ENCODE assay signal across 8 cellular contexts in genomic region chr20:34129518-34130162, GRCh38. TPM values are rescaled to one million over a fixed set of nuclear protein-coding genes. Genes with fewer than 3 reads are reported as not detected.
DNase-seq lines count a peak whose midpoint lies in the region; ATAC-seq and TF ChIP-seq lines count a peak whose summit lies in the region.

No MANE protein-coding gene starts in this region.

- H3K27me3 Mint-ChIP-seq in natural killer cell (ENCODE audit: low read depth in 2 of 2) = peaks cover 9 to 31% of the 10 kb centered on the region in 2 donors

- intact Hi-C loops in esophagus muscularis mucosa (cut with DNase I) (loop anchor here (2.0 kb wide), 2 partner anchors 197 to 267 kb away; no protein-coding TSS in a partner anchor), natural killer cell (cut with micrococcal nuclease) (loop anchor here (1.0 to 2.0 kb wide), 4 partner anchors 196 to 337 kb away; no protein-coding TSS in a partner anchor), testis (cut with DNase I; ENCODE audit: low total_unique reads) (no loop called here), posterior vena cava (cut with DNase I) (loop anchor here (5.0 to 10.0 kb wide), 3 partner anchors 192 to 267 kb away; no protein-coding TSS in a partner anchor)

- H3K4me3 ChIP-seq in esophagus muscularis mucosa (peak overlapping the region in 1 of 4 donors; percentile 37), testis (peak overlapping the region in 1 of 2 donors; percentile 24)

- peak; percentile 90 to 99 (median 99) for ATAC-seq in natural killer cell

- no peaks in the 10 kb centered on the region for H3K36me3 ChIP-seq in esophagus muscularis mucosa
- no peaks in the 10 kb centered on the region for H3K36me3 ChIP-seq in testis (ENCODE audit: low read depth, missing control alignments)

- no peak overlapping the region for H3K4me3 Mint-ChIP-seq in natural killer cell

- no peaks in the 10 kb centered on the region for H3K36me3 Mint-ChIP-seq in natural killer cell

- no peak for TF ChIP-seq POLR2A in esophagus muscularis mucosa (IDR thresholded peaks at IDR 0.05; ENCODE audit: low read depth)
- TF ChIP-seq POLR2A in testis (IDR thresholded peaks at IDR 0.05) = no peak

- H3K27ac Mint-ChIP-seq in natural killer cell = no peak overlapping the region

- H3K9me3 ChIP-seq in esophagus muscularis mucosa (no peaks in the 10 kb centered on the region), testis (no peaks in the 10 kb centered on the region)

- H3K27me3 ChIP-seq in esophagus muscularis mucosa (peaks cover 0 to 7% (median 0%) of the 10 kb centered on the region in 4 donors), testis (no peaks in the 10 kb centered on the region)

- H3K4me1 ChIP-seq in esophagus muscularis mucosa = peaks cover 3 to 5% (median 4%) of the 10 kb centered on the region in 4 donors
- peaks cover 8% of the 10 kb centered on the region for H3K4me1 ChIP-seq in testis

- WGBS in esophagus muscularis mucosa = under 1% methylated on average over 10 of the region's 10 CpGs
- WGBS in testis, 2 donors = 1 to 3% methylated on average over 10 of the region's 10 CpGs

- peaks cover 5 to 6% of the 10 kb centered on the region in 2 donors for H3K4me1 Mint-ChIP-seq in natural killer cell

- DNase-seq in DMS79 treated with DMSO at 0.1 percent for 48 hours (lab: John Stamatoyannopoulos, UW) (peak; percentile 72), Kasumi-1 (lab: John Stamatoyannopoulos, UW) (peak; percentile 75 to 78), OCI-M2 (lab: John Stamatoyannopoulos, UW; ENCODE audit: unreplicated experiment) (peak; percentile 49), activated T-cell treated with anti-CD3 and anti-CD28 coated beads for 24 hours (ENCODE audit: low read depth) (peak; percentile 36), esophagus muscularis mucosa (ENCODE audit: extremely low spot score) (no peak), natural killer cell (peak; percentile 34), testis (peak; percentile 85), posterior vena cava (ENCODE audit: low spot score) (no peak)

- no peak for TF ChIP-seq EP300 in esophagus muscularis mucosa (IDR thresholded peaks at IDR 0.05)

- TF ChIP-seq CTCF in esophagus muscularis mucosa (IDR thresholded peaks at IDR 0.05) (peak; percentile 85 to 87 (median 86)), natural killer cell (IDR thresholded peaks at IDR 0.05) (peak; percentile 86), testis (IDR thresholded peaks at IDR 0.05) (peak; percentile 86 to 90 (median 88))

- H3K9me3 Mint-ChIP-seq in natural killer cell = no peaks in the 10 kb centered on the region

- H3K27ac ChIP-seq in esophagus muscularis mucosa (replicated peaks in 1 of 4) (no peak overlapping the region), testis (no peak overlapping the region)

RNA-seq across cellular contexts. Expression of gene EIF2S2, which starts 17.6 kb away (rescaled TPM):
- total RNA-seq in esophagus muscularis mucosa (10 to 100 TPM; 48.6 to 64.2 (median 58.7) TPM), natural killer cell (10 to 100 TPM; 17.6 to 20.0 (median 17.6) TPM), testis (10 to 100 TPM; 41.9 to 45.4 TPM), posterior vena cava (10 to 100 TPM; 45.0 to 50.2 TPM)
- 48.9 TPM for polyA plus RNA-seq in testis (ENCODE audit: insufficient read depth, low read depth, low replicate concordance)

Comparison
In these comparisons a context has a peak if more than half of its experiments do, and no peak if none do; other contexts are left out.
1. DNase-seq: peak in DMS79 treated with DMSO at 0.1 percent for 48 hours (single experiment), Kasumi-1 (2 of 2), OCI-M2 (single experiment), activated T-cell treated with anti-CD3 and anti-CD28 coated beads for 24 hours (single experiment), natural killer cell (single experiment) and testis (single experiment); none in esophagus muscularis mucosa (single experiment) and posterior vena cava (single experiment).
2. Peak in every context shown above with its lines, with median percentiles within 50 percentile points of each other: CTCF ChIP-seq.